Comparison of ENCODE assay signal across 25 cellular contexts in genomic region chr10:35206274-35206673, GRCh38.
"Had no signal": no experiment of that assay in that cellular context is flagged by ENCODE, and none has a peak within 500 bp of the region (broad histone marks: within the 10 kb centered on the region; RNA-seq: fewer than 3 reads in every experiment).

No MANE protein-coding gene starts in this region.

- H3K9me3 ChIP-seq: colonic mucosa, gastrocnemius medialis, mucosa of descending colon, prostate gland, sigmoid colon, stomach, thyroid gland had no signal

- H3K27me3 ChIP-seq: colonic mucosa, gastrocnemius medialis, sigmoid colon, stomach, thyroid gland had no signal

- H2AFZ ChIP-seq: parathyroid adenoma had no signal

- DNase-seq: colonic mucosa; effector CD8-positive, alpha-beta T cell; endodermal cell; foreskin fibroblast; gastrocnemius medialis; mesenchymal stem cell; mucosa of descending colon; naive B cell; right cardiac atrium; sigmoid colon; stimulated activated CD4-positive, alpha-beta T cell treated with anti-CD3 and anti-CD28 coated beads, Interleukin-2, amount 100 ng/mL, for 24 hours; stimulated activated CD4-positive, alpha-beta T cell treated with anti-CD3 and anti-CD28 coated beads, Interleukin-4, amount 100 ng/mL, for 24 hours; stimulated activated naive CD4-positive, alpha-beta T cell treated with Interleukin-2 at 50 U/mL for 16 hours; stomach; thyroid gland; trophoblast cell had no signal

- H3K4me3 Mint-ChIP-seq: dendritic cell treated with granulocyte-macrophage colony-stimulating factor and Interleukin-4, amounts not matched to agents 40 ng/mL and 50 ng/mL, for 4 days; endodermal cell; mesothelial cell of epicardium; natural killer cell treated with Interleukin-12 subunit alpha and Interleukin-12 subunit beta and Interleukin-15 and Interleukin-18, amount 100 ng/mL, for 72 hours; neural crest cell; stimulated activated effector memory CD8-positive, alpha-beta T cell treated with anti-CD3 and anti-CD28 coated beads, Interleukin-12 subunit alpha, Interleukin-12 subunit beta, amount 100 ng/mL, for 72 hours had no signal

- H3K79me2 ChIP-seq: parathyroid adenoma had no signal

- H3K9me3 Mint-ChIP-seq: dendritic cell treated with granulocyte-macrophage colony-stimulating factor and Interleukin-4, amounts not matched to agents 40 ng/mL and 50 ng/mL, for 4 days; endodermal cell; mesothelial cell of epicardium; naive B cell; natural killer cell treated with Interleukin-12 subunit alpha and Interleukin-12 subunit beta and Interleukin-15 and Interleukin-18, amount 100 ng/mL, for 72 hours; neural crest cell; stimulated activated effector memory CD8-positive, alpha-beta T cell treated with anti-CD3 and anti-CD28 coated beads, Interleukin-12 subunit alpha, Interleukin-12 subunit beta, amount 100 ng/mL, for 72 hours had no signal

- H3K27me3 Mint-ChIP-seq: dendritic cell treated with granulocyte-macrophage colony-stimulating factor and Interleukin-4, amounts not matched to agents 40 ng/mL and 50 ng/mL, for 4 days; naive B cell; natural killer cell treated with Interleukin-12 subunit alpha and Interleukin-12 subunit beta and Interleukin-15 and Interleukin-18, amount 100 ng/mL, for 72 hours had no signal

- ATAC-seq: esophagus mucosa; gastrocnemius medialis; mucosa of descending colon; natural killer cell treated with Interleukin-12 subunit alpha and Interleukin-12 subunit beta and Interleukin-15 and Interleukin-18, amount 100 ng/mL, for 72 hours; right cardiac atrium; stimulated activated effector memory CD8-positive, alpha-beta T cell treated with anti-CD3 and anti-CD28 coated beads, Interleukin-12 subunit alpha, Interleukin-12 subunit beta, amount 100 ng/mL, for 72 hours had no signal

- H3K4me1 Mint-ChIP-seq: naive B cell had no signal

- H3K36me3 ChIP-seq: colonic mucosa, gastrocnemius medialis, prostate gland, thyroid gland had no signal

- H3K27ac Mint-ChIP-seq: dendritic cell treated with granulocyte-macrophage colony-stimulating factor and Interleukin-4, amounts not matched to agents 40 ng/mL and 50 ng/mL, for 4 days; endodermal cell; mesothelial cell of epicardium; stimulated activated effector memory CD8-positive, alpha-beta T cell treated with anti-CD3 and anti-CD28 coated beads, Interleukin-12 subunit alpha, Interleukin-12 subunit beta, amount 100 ng/mL, for 72 hours had no signal

- H3K27ac ChIP-seq: colonic mucosa, epithelial cell of prostate, gastrocnemius medialis, parathyroid adenoma, prostate gland, sigmoid colon, stomach, thyroid gland had no signal

- H3K4me3 ChIP-seq: colonic mucosa, gastrocnemius medialis, mucosa of descending colon, prostate gland, sigmoid colon, stomach, thyroid gland had no signal

- H3K4me1 ChIP-seq: colonic mucosa, prostate gland, thyroid gland had no signal
